Comparison of ENCODE assay signal across 8 cellular contexts in genomic region chr11:34053161-34053686, GRCh38. TPM values are rescaled to one million over a fixed set of nuclear protein-coding genes. Genes with fewer than 3 reads are reported as not detected.
DNase-seq lines count a peak whose midpoint lies in the region; ATAC-seq and TF ChIP-seq lines count a peak whose summit lies in the region.

No MANE protein-coding gene starts in this region.

- H3K27ac ChIP-seq in VCaP (peak overlapping the region; percentile 99), spleen (peak overlapping the region; percentile 82 to 99 (median 99))

- TF ChIP-seq CTCF in VCaP (conservative IDR thresholded peaks at IDR 0.05): no peak
- no peak for TF ChIP-seq CTCF in spleen (IDR thresholded peaks at IDR 0.05 in 8 of 11, conservative IDR thresholded peaks at IDR 0.05 in 3 of 11)

- in situ Hi-C loops in T47D (cut with HindIII; ENCODE audit: low pct_unique_long_range_greater_than_20kb, low sequenced_read_pairs): no loop called here

- peaks cover 0 to 26% (median 4%) of the 10 kb centered on the region in 6 donors for H3K36me3 ChIP-seq in spleen

- H3K4me3 ChIP-seq in spleen: peak overlapping the region; percentile 84 to 100 (median 98)

- peak in 1 of 3 donors; percentile 34 for TF ChIP-seq POLR2A in spleen (IDR thresholded peaks at IDR 0.05)

- intact Hi-C loops in spleen (cut with DNase I; ENCODE audit: low total_unique reads): loop anchor here (5.0 kb wide), 1 partner anchor 44 kb away; no protein-coding TSS in a partner anchor

- WGBS in spleen, 5 donors: 0% methylated on average over 24 of the region's 24 CpGs

- H3K9me3 ChIP-seq in spleen: no peaks in the 10 kb centered on the region

- peaks cover 39 to 71% (median 59%) of the 10 kb centered on the region in 6 donors for H3K4me1 ChIP-seq in spleen

- DNase-seq in GM04504 (ENCODE audit: low read depth): peak; percentile 43
- peak; percentile 39 for DNase-seq in NCI-H1694 treated with DMSO at 0.1 percent for 48 hours (lab: John Stamatoyannopoulos, UW)
- DNase-seq in T47D (ENCODE audit: low read depth in 1 of 2, low spot score in 1 of 2): peak; percentile 72 to 78
- DNase-seq in iPS-NIHi11 (ENCODE audit: low spot score): peak; percentile 58
- peak; percentile 95 for DNase-seq in spleen
- DNase-seq in cerebellar nuclear complex (lab: John Stamatoyannopoulos, UW): no peak

- peak; percentile 41 for ATAC-seq in HG02571 (IDR thresholded peaks at IDR 0.05; ENCODE audit: unreplicated experiment)

- H3K27me3 ChIP-seq in spleen (replicated peaks in 1 of 7): no peaks in the 10 kb centered on the region

RNA-seq across cellular contexts. Expression of gene CAPRIN1, which starts 1.7 kb away (rescaled TPM):
- total RNA-seq in spleen: 100 to 1,000 TPM; 151 to 188 (median 159) TPM
- polyA plus RNA-seq in spleen: 10 to 100 TPM; 44.9 to 67.0 (median 65.4) TPM

RNA-seq across cellular contexts. Expression of gene NAT10, which starts 52.2 kb away (rescaled TPM):
- total RNA-seq in spleen: 10 to 100 TPM; 27.6 to 64.5 (median 45.4) TPM
- polyA plus RNA-seq in spleen: 10 to 100 TPM; 31.4 to 37.3 (median 37.3) TPM

Comparison
In these comparisons a context has a peak if more than half of its experiments do, and no peak if none do; other contexts are left out.
1. DNase-seq: peak in GM04504 (single experiment), NCI-H1694 treated with DMSO at 0.1 percent for 48 hours (single experiment), T47D (2 of 2), iPS-NIHi11 (single experiment) and spleen (single experiment); none in cerebellar nuclear complex (0 of 2).